ENCODE assay signal across 10 cellular contexts in genomic region chr10:129964611-129965417, GRCh38. TPM values are rescaled to one million over a fixed set of nuclear protein-coding genes. Genes with fewer than 3 reads are reported as not detected.
A peak's percentile ranks its signal among the peaks of the same experiment; 100 is the strongest.
DNase-seq lines count a peak whose midpoint lies in the region; ATAC-seq and TF ChIP-seq lines count a peak whose summit lies in the region.
"Had no signal": no experiment of that assay in that cellular context is flagged by ENCODE, and none has a peak within 500 bp of the region (broad histone marks: within the 10 kb centered on the region; RNA-seq: fewer than 3 reads in every experiment).

No MANE protein-coding gene starts in this region.

- no peak for TF ChIP-seq POLR2A in sigmoid colon (IDR thresholded peaks at IDR 0.05)

- 2 to 3% methylated on average over 81 of the region's 81 CpGs for WGBS in heart right ventricle, 2 donors
- 4 to 5% methylated on average over 81 of the region's 81 CpGs for WGBS in sigmoid colon, 2 donors

- H3K4me1 ChIP-seq in heart right ventricle (peaks cover 2 to 33% (median 25%) of the 10 kb centered on the region in 9 donors), sigmoid colon (peaks cover 0 to 65% (median 56%) of the 10 kb centered on the region in 4 donors)

- peaks cover 62% of the 10 kb centered on the region for H3K27me3 Mint-ChIP-seq in T-helper 17 cell

- TF ChIP-seq EP300 in sigmoid colon (IDR thresholded peaks at IDR 0.05): no peak

- TF ChIP-seq CTCF in GM10266 (IDR thresholded peaks at IDR 0.05; ENCODE audit: control insufficient read depth, insufficient read depth, low read depth, missing control alignments) (no peak), heart right ventricle (IDR thresholded peaks at IDR 0.05) (no peak), sigmoid colon (IDR thresholded peaks at IDR 0.05) (no peak)

- peaks cover 8% of the 10 kb centered on the region for H3K4me1 Mint-ChIP-seq in T-helper 17 cell

- H3K4me3 Mint-ChIP-seq in T-helper 17 cell: peak overlapping the region; percentile 43

- H3K27ac ChIP-seq in heart right ventricle (peak overlapping the region in 9 of 10 donors; percentile 25 to 64 (median 49)), sigmoid colon (peak overlapping the region in 2 of 4 donors; percentile 17 to 46)

- H3K4me3 ChIP-seq in heart right ventricle (peak overlapping the region; percentile 41 to 83 (median 62)), sigmoid colon (peak overlapping the region in 3 of 4 donors; percentile 13 to 60 (median 35))

- H3K27ac Mint-ChIP-seq in T-helper 17 cell: no peak overlapping the region

- DNase-seq in GM10266 (ENCODE audit: extremely low spot score) (peak; percentile 56), T-helper 17 cell (no peak), heart right ventricle (peak in 1 of 2 donors; percentile 48), sigmoid colon (peak; percentile 73), NCI-H82 (lab: John Stamatoyannopoulos, UW) (no peak), cerebellum (ENCODE audit: low spot score) (no peak), RKO (ENCODE audit: low spot score) (no peak), DMS53 (lab: John Stamatoyannopoulos, UW) (no peak)
- DNase-seq: hypothalamus, NCI-H524 treated with DMSO at 0.1 percent for 48 hours had no signal

- no peaks in the 10 kb centered on the region for H3K36me3 ChIP-seq in heart right ventricle
- no peaks in the 10 kb centered on the region for H3K36me3 ChIP-seq in sigmoid colon

- no peaks in the 10 kb centered on the region for H3K36me3 Mint-ChIP-seq in T-helper 17 cell (ENCODE audit: low read depth)

- ATAC-seq in T-helper 17 cell (peak; percentile 12), heart right ventricle (peak in 4 of 8 donors; percentile 5 to 25 (median 18))

- H3K27me3 ChIP-seq in heart right ventricle (peaks cover 11 to 97% (median 83%) of the 10 kb centered on the region in 7 donors), sigmoid colon (peaks cover 74 to 98% (median 87%) of the 10 kb centered on the region in 3 donors)

- intact Hi-C loops in heart right ventricle (cut with DNase I): loop anchor here in 9 of 10 donors (2.0 to 10.0 kb wide), 10 partner anchors 76 to 938 kb away; no protein-coding TSS in a partner anchor
- intact Hi-C loops in sigmoid colon (cut with DNase I): loop anchor here (5.0 kb wide), 3 partner anchors 147 to 868 kb away; partner anchors contain the start of genes C10orf143 and MGMT

- peaks cover 3% of the 10 kb centered on the region for H3K9me3 ChIP-seq in T-helper 17 cell (ENCODE audit: control insufficient read depth, low read length, poor library complexity, severe bottlenecking)
- H3K9me3 ChIP-seq in heart right ventricle: no peaks in the 10 kb centered on the region
- H3K9me3 ChIP-seq in sigmoid colon: no peaks in the 10 kb centered on the region

RNA-seq across cellular contexts. Expression of gene EBF3, which starts 0.7 kb away (rescaled TPM):
- total RNA-seq in T-helper 17 cell: not detected
- total RNA-seq in heart right ventricle: 10 to 100 TPM in 1 of 10 donors, 1 to 10 TPM in 9; 4.3 to 12.2 (median 5.6) TPM
- 10 to 100 TPM in 1 of 2 donors, 1 to 10 TPM in 1; 3.9 to 10.7 TPM for polyA plus RNA-seq in heart right ventricle
- total RNA-seq in sigmoid colon: 1 to 10 TPM; 4.3 to 8.9 (median 5.8) TPM
- 1 to 10 TPM in 2 of 3 donors, not detected in 1; 1.2 to 1.3 TPM for polyA plus RNA-seq in sigmoid colon
- 185 TPM for total RNA-seq in cerebellum

Comparison
In these comparisons a context has a peak if more than half of its experiments do, and no peak if none do; other contexts are left out.
1. DNase-seq: peak in GM10266 (single experiment) and sigmoid colon (single experiment); none in T-helper 17 cell (0 of 3), NCI-H82 (single experiment), cerebellum (single experiment), RKO (single experiment) and DMS53 (single experiment).
2. RNA of gene EBF3, which starts 0.7 kb away (total RNA-seq): 185 TPM in cerebellum (single experiment); 4.3 to 8.9 TPM in sigmoid colon, 4.3 to 12.2 TPM in heart right ventricle and not detected in T-helper 17 cell; every median in the first group is over 10 times any median in the second.